19 cellular contexts compared by ENCODE assay signal in genomic region chr17:57595426-57595825, GRCh38.
"Had no signal": no experiment of that assay in that cellular context is flagged by ENCODE, and none has a peak within 500 bp of the region (broad histone marks: within the 10 kb centered on the region; RNA-seq: fewer than 3 reads in every experiment).

No MANE protein-coding gene starts in this region.

- H3K9me3 ChIP-seq: ovary, psoas muscle, upper lobe of right lung had no signal

- H3K27ac Mint-ChIP-seq: activated CD8-positive, alpha-beta memory T cell treated with anti-CD3 and anti-CD28 coated beads, Interleukin-2, amount 10 ng/mL, durations not matched to agents 7 days and 5 days; activated T-helper 2 cell treated with anti-CD3 and anti-CD28 coated beads, Interferon-gamma antibody, Interleukin-2, Interleukin-4, amounts not matched to agents 10 μg/mL and 5 μg/mL and 100 μg/mL, durations not matched to agents 14 hours and 24 hours and 36 hours; effector memory CD8-positive, alpha-beta T cell; stimulated activated memory B cell treated with anti-CD40 and anti-IgM and Interleukin-4, amounts not matched to agents 10 μg/mL and 1 μg/mL and 100 μg/mL, for 72 hours had no signal

- H3K27me3 Mint-ChIP-seq: activated CD8-positive, alpha-beta memory T cell treated with anti-CD3 and anti-CD28 coated beads, Interleukin-2, amount 10 ng/mL, durations not matched to agents 7 days and 5 days; effector memory CD8-positive, alpha-beta T cell; stimulated activated memory B cell treated with anti-CD40 and anti-IgM and Interleukin-4, amounts not matched to agents 10 μg/mL and 1 μg/mL and 100 μg/mL, for 72 hours had no signal

- H3K27ac ChIP-seq: left ventricle myocardium inferior, ovary, psoas muscle, upper lobe of right lung had no signal

- H3K27me3 ChIP-seq: ovary, upper lobe of right lung had no signal

- H3K36me3 ChIP-seq: left ventricle myocardium inferior, ovary, upper lobe of right lung had no signal

- H3K4me2 ChIP-seq: smooth muscle cell had no signal

- DNase-seq: activated CD8-positive, alpha-beta memory T cell treated with anti-CD3 and anti-CD28 coated beads, Interleukin-2, amount 10 ng/mL, durations not matched to agents 7 days and 5 days; activated naive CD4-positive, alpha-beta T cell treated with anti-CD3 and anti-CD28 coated beads, Interleukin-2, amount 50 U/mL, for 16 hours; cerebellar nuclear complex; effector memory CD8-positive, alpha-beta T cell; immature natural killer cell; kidney glomerular epithelial cell; left ventricle myocardium inferior; mammary epithelial cell; midbrain; ovary; stimulated activated CD4-positive, alpha-beta T cell treated with anti-CD3 and anti-CD28 coated beads, Interleukin-4, amount 100 ng/mL, for 24 hours; T1000 had no signal

- H3K4me3 Mint-ChIP-seq: activated CD8-positive, alpha-beta memory T cell treated with anti-CD3 and anti-CD28 coated beads, Interleukin-2, amount 10 ng/mL, durations not matched to agents 7 days and 5 days; effector memory CD8-positive, alpha-beta T cell; immature natural killer cell; stimulated activated memory B cell treated with anti-CD40 and anti-IgM and Interleukin-4, amounts not matched to agents 10 μg/mL and 1 μg/mL and 100 μg/mL, for 72 hours had no signal

- H3K4me3 ChIP-seq: left ventricle myocardium inferior, ovary, psoas muscle, smooth muscle cell, upper lobe of right lung had no signal

- ATAC-seq: activated CD4-positive, CD25-positive, alpha-beta regulatory T cell treated with anti-CD3 and anti-CD28 coated beads, Interleukin-2, amount 50 U/mL, for 24 hours; activated CD8-positive, alpha-beta memory T cell treated with anti-CD3 and anti-CD28 coated beads, Interleukin-2, amount 10 ng/mL, durations not matched to agents 7 days and 5 days; effector memory CD8-positive, alpha-beta T cell; psoas muscle; sciatic nerve; stimulated activated memory B cell treated with anti-CD40 and anti-IgM and Interleukin-4, amounts not matched to agents 10 μg/mL and 1 μg/mL and 100 μg/mL, for 72 hours; upper lobe of right lung had no signal

- H3K9me3 Mint-ChIP-seq: stimulated activated memory B cell treated with anti-CD40 and anti-IgM and Interleukin-4, amounts not matched to agents 10 μg/mL and 1 μg/mL and 100 μg/mL, for 72 hours had no signal
